Comparison of ENCODE assay signal across 1 cellular context in genomic region chr12:24854017-24854416, GRCh38.
TF ChIP-seq lines count a peak whose summit lies in the region.

No MANE protein-coding gene starts in this region.

TF ChIP-seq in K562, 482 proteins besides CTCF, POLR2A, EP300 and RAD21:
- TF ChIP-seq ARID4B (CRISPR knock-in tag; IDR thresholded peaks at IDR 0.05) (no peak), ZBTB26 (CRISPR knock-in tag; IDR thresholded peaks at IDR 0.05) (no peak), ZNF212 (CRISPR knock-in tag; IDR thresholded peaks at IDR 0.05) (no peak), PHTF2 (CRISPR knock-in tag; IDR thresholded peaks at IDR 0.05) (no peak), KLF16 (IDR thresholded peaks at IDR 0.05) (no peak), ZNF197 (CRISPR knock-in tag; IDR thresholded peaks at IDR 0.05; ENCODE audit: low read depth) (no peak), ARID1B (IDR thresholded peaks at IDR 0.05) (no peak), L3MBTL2 (IDR thresholded peaks at IDR 0.05) (no peak), SMC3 (conservative IDR thresholded peaks at IDR 0.05; ENCODE audit: insufficient read depth, low read depth, low read length) (no peak), THAP7 (CRISPR knock-in tag; IDR thresholded peaks at IDR 0.05) (no peak), ZNF398 (CRISPR knock-in tag; IDR thresholded peaks at IDR 0.05) (no peak), MAFF (IDR thresholded peaks at IDR 0.05; ENCODE audit: low read length) (no peak), NFIC (IDR thresholded peaks at IDR 0.05) (no peak), FOXK1 (CRISPR knock-in tag; IDR thresholded peaks at IDR 0.05; ENCODE audit: borderline replicate concordance) (no peak), ZFX (CRISPR knock-in tag; IDR thresholded peaks at IDR 0.05) (no peak), MEIS2 (IDR thresholded peaks at IDR 0.05; ENCODE audit: partially characterized antibody) (no peak), ZNF146 (CRISPR knock-in tag; IDR thresholded peaks at IDR 0.05; ENCODE audit: unreplicated experiment) (no peak), HDAC8 (tag; IDR thresholded peaks at IDR 0.05) (no peak)
